1 cellular context compared by ENCODE assay signal in the genomic region with DNA sequence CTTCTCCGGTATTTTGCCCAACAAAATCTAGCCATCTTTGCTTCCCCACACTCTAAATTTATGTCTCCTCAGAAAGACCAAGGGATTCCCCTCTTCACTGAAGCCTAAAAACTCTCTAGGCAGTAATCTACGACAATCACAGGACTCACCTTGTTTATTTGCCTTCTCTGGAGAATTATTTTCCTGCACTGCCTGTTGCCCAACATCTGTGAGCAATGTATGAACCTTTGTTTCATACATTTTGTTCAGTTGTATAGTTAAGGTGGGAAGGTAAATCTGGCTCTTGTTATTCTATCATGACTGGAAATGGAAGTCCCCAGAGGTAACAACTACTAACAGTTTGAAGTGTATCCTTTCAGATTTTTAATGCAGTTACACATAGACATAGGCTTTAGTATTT.
TF ChIP-seq lines count a peak whose summit lies in the region.

No MANE protein-coding gene starts in this region.

TF ChIP-seq in GM12878, 131 proteins besides CTCF, POLR2A, EP300 and RAD21:
- TF ChIP-seq BACH1 (IDR thresholded peaks at IDR 0.05; ENCODE audit: borderline replicate concordance) (no peak), POLR2AphosphoS5 (IDR thresholded peaks at IDR 0.05; ENCODE audit: low read length) (0 out of 2 replicates have a peak, but pooled peaks have one; percentile 23), CREB1 (IDR thresholded peaks at IDR 0.05; ENCODE audit: low read depth) (no peak)
